Comparison of ENCODE assay signal across 8 cellular contexts in the genomic region with DNA sequence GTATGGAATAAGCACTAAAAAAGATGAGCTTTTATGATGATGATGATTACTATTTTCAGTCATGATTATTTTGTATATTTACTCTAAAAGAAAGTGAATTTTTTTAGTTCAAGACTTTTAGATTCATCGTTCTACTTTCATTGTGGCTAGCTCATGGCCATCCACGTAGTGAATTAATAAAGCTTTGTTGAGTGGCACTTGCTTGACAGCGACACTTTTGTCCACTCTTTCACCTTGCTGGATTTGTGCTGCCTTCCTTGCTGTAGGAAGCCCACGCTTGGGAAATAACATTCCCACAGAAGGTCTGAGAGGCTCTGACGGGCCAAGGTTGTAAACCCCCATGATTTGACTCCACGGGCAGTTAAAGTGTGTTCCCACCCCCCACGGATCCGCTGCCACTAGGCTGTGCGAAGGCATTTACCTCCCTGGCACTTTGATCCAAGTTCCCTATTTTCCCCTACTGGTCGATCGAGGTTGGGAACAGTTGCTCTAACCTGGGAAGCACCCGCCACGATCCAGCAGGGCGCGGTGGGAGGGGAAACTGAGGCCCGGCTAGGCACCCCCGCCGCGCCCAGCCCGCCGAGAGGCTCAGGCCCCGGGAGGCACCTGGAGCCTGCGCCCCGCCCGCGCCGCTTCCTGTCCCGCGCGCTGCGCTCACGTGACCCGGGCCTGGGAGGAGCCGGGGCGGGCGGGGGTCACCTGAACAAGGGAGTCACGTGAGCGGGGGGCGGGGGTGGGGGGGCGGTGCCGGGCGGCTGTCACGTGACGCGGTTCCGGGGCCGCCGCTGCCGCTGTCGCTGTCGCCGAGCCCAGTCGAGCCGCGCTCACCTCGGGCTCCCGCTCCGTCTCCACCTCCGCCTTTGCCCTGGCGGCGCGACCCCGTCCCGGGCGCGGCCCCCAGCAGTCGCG. TPM values are rescaled to one million over a fixed set of nuclear protein-coding genes. Genes with fewer than 3 reads are reported as not detected.
DNase-seq lines count a peak whose midpoint lies in the region; ATAC-seq and TF ChIP-seq lines count a peak whose summit lies in the region.

A gene with protein sequence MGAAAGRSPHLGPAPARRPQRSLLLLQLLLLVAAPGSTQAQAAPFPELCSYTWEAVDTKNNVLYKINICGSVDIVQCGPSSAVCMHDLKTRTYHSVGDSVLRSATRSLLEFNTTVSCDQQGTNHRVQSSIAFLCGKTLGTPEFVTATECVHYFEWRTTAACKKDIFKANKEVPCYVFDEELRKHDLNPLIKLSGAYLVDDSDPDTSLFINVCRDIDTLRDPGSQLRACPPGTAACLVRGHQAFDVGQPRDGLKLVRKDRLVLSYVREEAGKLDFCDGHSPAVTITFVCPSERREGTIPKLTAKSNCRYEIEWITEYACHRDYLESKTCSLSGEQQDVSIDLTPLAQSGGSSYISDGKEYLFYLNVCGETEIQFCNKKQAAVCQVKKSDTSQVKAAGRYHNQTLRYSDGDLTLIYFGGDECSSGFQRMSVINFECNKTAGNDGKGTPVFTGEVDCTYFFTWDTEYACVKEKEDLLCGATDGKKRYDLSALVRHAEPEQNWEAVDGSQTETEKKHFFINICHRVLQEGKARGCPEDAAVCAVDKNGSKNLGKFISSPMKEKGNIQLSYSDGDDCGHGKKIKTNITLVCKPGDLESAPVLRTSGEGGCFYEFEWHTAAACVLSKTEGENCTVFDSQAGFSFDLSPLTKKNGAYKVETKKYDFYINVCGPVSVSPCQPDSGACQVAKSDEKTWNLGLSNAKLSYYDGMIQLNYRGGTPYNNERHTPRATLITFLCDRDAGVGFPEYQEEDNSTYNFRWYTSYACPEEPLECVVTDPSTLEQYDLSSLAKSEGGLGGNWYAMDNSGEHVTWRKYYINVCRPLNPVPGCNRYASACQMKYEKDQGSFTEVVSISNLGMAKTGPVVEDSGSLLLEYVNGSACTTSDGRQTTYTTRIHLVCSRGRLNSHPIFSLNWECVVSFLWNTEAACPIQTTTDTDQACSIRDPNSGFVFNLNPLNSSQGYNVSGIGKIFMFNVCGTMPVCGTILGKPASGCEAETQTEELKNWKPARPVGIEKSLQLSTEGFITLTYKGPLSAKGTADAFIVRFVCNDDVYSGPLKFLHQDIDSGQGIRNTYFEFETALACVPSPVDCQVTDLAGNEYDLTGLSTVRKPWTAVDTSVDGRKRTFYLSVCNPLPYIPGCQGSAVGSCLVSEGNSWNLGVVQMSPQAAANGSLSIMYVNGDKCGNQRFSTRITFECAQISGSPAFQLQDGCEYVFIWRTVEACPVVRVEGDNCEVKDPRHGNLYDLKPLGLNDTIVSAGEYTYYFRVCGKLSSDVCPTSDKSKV (N-terminal part only) (plus strand): TSS at position 788 of the 909 bp plus-strand sequence. CDS start 165 bp downstream, outside the sequence.

- H3K4me3 ChIP-seq in left ventricle myocardium inferior (peak within 1 kb of the TSS; percentile 94), psoas muscle (peak within 1 kb of the TSS; percentile 89)

- 2 to 5% (median 3%) methylated on average over 30 to 68 of the region's 68 CpGs for WGBS in psoas muscle, 3 donors

- TF ChIP-seq CTCF in left ventricle myocardium inferior (IDR thresholded peaks at IDR 0.05; ENCODE audit: borderline replicate concordance) (peak; percentile 31), psoas muscle (IDR thresholded peaks at IDR 0.05) (no peak)

- intact Hi-C loops in left ventricle myocardium inferior (cut with micrococcal nuclease) (no loop called here), psoas muscle (cut with DNase I) (loop anchor here in 1 of 2 donors (1.0 kb wide), 1 partner anchor 62 kb away; no protein-coding TSS in a partner anchor)

- H3K9me3 ChIP-seq in left ventricle myocardium inferior (replicated peaks) (no peaks in the 10 kb centered on the region), psoas muscle (no peaks in the 10 kb centered on the region)

- no peaks in the 10 kb centered on the region for H3K36me3 ChIP-seq in left ventricle myocardium inferior
- no peaks in the 10 kb centered on the region for H3K36me3 ChIP-seq in psoas muscle (ENCODE audit: insufficient read depth in 1 of 2, low read depth in 1 of 2)

- ATAC-seq in HG02759 (IDR thresholded peaks at IDR 0.05; ENCODE audit: unreplicated experiment) (peak; percentile 86), psoas muscle (peak; percentile 90 to 94 (median 91))

- H3K27ac ChIP-seq in left ventricle myocardium inferior (replicated peaks) (peak within 1 kb of the TSS; percentile 93), psoas muscle (peak within 1 kb of the TSS; percentile 97)

- peak; percentile 96 for TF ChIP-seq POLR2A in GM15510 (IDR thresholded peaks at IDR 0.05; ENCODE audit: borderline replicate concordance, extremely low read depth, insufficient read length)

- DNase-seq in NCI-H1417 (lab: John Stamatoyannopoulos, UW) (peak; percentile 91 to 95 (median 95)), T-helper 2 cell (peak; percentile 87 to 97 (median 90)), amygdala (lab: John Stamatoyannopoulos, UW) (peak; percentile 11 to 91 (median 72)), left ventricle myocardium inferior (peak; percentile 94), psoas muscle (peak; percentile 96 to 97), ureter (ENCODE audit: low spot score) (peak; percentile 93)

- H3K27me3 ChIP-seq in left ventricle myocardium inferior (ENCODE audit: low read depth) (no peaks in the 10 kb centered on the region), psoas muscle (ENCODE audit: insufficient read depth in 3 of 3, low read length in 2 of 3) (no peaks in the 10 kb centered on the region)

- H3K4me1 ChIP-seq in left ventricle myocardium inferior (peaks cover 55% of the 10 kb centered on the region), psoas muscle (peaks cover 41% of the 10 kb centered on the region)

RNA-seq across cellular contexts. Expression of the gene that starts here (rescaled TPM):
- total RNA-seq in left ventricle myocardium inferior (66.8 TPM), psoas muscle (100 to 1,000 TPM; 113 to 167 (median 157) TPM), ureter (87.3 TPM)
- 10 to 100 TPM; 40.1 to 91.0 (median 48.4) TPM for polyA plus RNA-seq in psoas muscle

Comparison
In these comparisons a context has a peak if more than half of its experiments do, and no peak if none do; other contexts are left out.
1. Peak in every context shown above with its lines: DNase-seq, ATAC-seq, H3K4me3 ChIP-seq and H3K27ac ChIP-seq.